3 cellular contexts compared by ENCODE assay signal in genomic region chr17:76304226-76305134, GRCh38.
A peak's percentile ranks its signal among the peaks of the same experiment; 100 is the strongest.
TF ChIP-seq lines count a peak whose summit lies in the region.

No MANE protein-coding gene starts in this region.

TF ChIP-seq in SK-N-SH, 30 proteins besides CTCF, POLR2A, EP300 and RAD21:
- TF ChIP-seq ELF1 (IDR thresholded peaks at IDR 0.05) (no peak), FOSL2 (IDR thresholded peaks at IDR 0.05; ENCODE audit: borderline replicate concordance, low read depth) (no peak), MEF2A (IDR thresholded peaks at IDR 0.05; ENCODE audit: borderline replicate concordance, low read depth) (no peak), SMC3 (IDR thresholded peaks at IDR 0.05; ENCODE audit: low read depth, low read length) (no peak), RFX5 (IDR thresholded peaks at IDR 0.05; ENCODE audit: low read length) (no peak), FOXM1 (IDR thresholded peaks at IDR 0.05; ENCODE audit: low read depth) (no peak)
- TF ChIP-seq, protein P1, sequence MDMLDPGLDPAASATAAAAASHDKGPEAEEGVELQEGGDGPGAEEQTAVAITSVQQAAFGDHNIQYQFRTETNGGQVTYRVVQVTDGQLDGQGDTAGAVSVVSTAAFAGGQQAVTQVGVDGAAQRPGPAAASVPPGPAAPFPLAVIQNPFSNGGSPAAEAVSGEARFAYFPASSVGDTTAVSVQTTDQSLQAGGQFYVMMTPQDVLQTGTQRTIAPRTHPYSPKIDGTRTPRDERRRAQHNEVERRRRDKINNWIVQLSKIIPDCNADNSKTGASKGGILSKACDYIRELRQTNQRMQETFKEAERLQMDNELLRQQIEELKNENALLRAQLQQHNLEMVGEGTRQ (IDR thresholded peaks at IDR 0.05; ENCODE audit: borderline replicate concordance, low read depth, low read length) = no peak
- TF ChIP-seq, protein P2, sequence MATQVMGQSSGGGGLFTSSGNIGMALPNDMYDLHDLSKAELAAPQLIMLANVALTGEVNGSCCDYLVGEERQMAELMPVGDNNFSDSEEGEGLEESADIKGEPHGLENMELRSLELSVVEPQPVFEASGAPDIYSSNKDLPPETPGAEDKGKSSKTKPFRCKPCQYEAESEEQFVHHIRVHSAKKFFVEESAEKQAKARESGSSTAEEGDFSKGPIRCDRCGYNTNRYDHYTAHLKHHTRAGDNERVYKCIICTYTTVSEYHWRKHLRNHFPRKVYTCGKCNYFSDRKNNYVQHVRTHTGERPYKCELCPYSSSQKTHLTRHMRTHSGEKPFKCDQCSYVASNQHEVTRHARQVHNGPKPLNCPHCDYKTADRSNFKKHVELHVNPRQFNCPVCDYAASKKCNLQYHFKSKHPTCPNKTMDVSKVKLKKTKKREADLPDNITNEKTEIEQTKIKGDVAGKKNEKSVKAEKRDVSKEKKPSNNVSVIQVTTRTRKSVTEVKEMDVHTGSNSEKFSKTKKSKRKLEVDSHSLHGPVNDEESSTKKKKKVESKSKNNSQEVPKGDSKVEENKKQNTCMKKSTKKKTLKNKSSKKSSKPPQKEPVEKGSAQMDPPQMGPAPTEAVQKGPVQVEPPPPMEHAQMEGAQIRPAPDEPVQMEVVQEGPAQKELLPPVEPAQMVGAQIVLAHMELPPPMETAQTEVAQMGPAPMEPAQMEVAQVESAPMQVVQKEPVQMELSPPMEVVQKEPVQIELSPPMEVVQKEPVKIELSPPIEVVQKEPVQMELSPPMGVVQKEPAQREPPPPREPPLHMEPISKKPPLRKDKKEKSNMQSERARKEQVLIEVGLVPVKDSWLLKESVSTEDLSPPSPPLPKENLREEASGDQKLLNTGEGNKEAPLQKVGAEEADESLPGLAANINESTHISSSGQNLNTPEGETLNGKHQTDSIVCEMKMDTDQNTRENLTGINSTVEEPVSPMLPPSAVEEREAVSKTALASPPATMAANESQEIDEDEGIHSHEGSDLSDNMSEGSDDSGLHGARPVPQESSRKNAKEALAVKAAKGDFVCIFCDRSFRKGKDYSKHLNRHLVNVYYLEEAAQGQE (IDR thresholded peaks at IDR 0.05; ENCODE audit: low read depth, low read length) = no peak

TF ChIP-seq in SK-N-SH treated with all-trans-retinoic acid at 6 μM for 48 hours, 23 proteins besides CTCF, POLR2A, EP300 and RAD21 (continues in another document):
- TF ChIP-seq, protein P3, sequence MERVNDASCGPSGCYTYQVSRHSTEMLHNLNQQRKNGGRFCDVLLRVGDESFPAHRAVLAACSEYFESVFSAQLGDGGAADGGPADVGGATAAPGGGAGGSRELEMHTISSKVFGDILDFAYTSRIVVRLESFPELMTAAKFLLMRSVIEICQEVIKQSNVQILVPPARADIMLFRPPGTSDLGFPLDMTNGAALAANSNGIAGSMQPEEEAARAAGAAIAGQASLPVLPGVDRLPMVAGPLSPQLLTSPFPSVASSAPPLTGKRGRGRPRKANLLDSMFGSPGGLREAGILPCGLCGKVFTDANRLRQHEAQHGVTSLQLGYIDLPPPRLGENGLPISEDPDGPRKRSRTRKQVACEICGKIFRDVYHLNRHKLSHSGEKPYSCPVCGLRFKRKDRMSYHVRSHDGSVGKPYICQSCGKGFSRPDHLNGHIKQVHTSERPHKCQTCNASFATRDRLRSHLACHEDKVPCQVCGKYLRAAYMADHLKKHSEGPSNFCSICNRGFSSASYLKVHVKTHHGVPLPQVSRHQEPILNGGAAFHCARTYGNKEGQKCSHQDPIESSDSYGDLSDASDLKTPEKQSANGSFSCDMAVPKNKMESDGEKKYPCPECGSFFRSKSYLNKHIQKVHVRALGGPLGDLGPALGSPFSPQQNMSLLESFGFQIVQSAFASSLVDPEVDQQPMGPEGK (CRISPR knock-in tag; IDR thresholded peaks at IDR 0.05; ENCODE audit: borderline replicate concordance) = no peak
- TF ChIP-seq CSDC2 (CRISPR knock-in tag; IDR thresholded peaks at IDR 0.05) = no peak
- TF ChIP-seq TSHZ2 (CRISPR knock-in tag; IDR thresholded peaks at IDR 0.05) = no peak
- TF ChIP-seq GLIS3 (CRISPR knock-in tag; IDR thresholded peaks at IDR 0.05) = no peak
- TF ChIP-seq OSR1 (CRISPR knock-in tag; IDR thresholded peaks at IDR 0.05) = no peak
- TF ChIP-seq ZNF8 (CRISPR knock-in tag; IDR thresholded peaks at IDR 0.05) = no peak
- TF ChIP-seq ARNTL (CRISPR knock-in tag; IDR thresholded peaks at IDR 0.05; ENCODE audit: borderline replicate concordance, low read depth) = no peak
- TF ChIP-seq TCF4 (CRISPR knock-in tag; IDR thresholded peaks at IDR 0.05; ENCODE audit: borderline replicate concordance) = no peak
- TF ChIP-seq, protein P4, sequence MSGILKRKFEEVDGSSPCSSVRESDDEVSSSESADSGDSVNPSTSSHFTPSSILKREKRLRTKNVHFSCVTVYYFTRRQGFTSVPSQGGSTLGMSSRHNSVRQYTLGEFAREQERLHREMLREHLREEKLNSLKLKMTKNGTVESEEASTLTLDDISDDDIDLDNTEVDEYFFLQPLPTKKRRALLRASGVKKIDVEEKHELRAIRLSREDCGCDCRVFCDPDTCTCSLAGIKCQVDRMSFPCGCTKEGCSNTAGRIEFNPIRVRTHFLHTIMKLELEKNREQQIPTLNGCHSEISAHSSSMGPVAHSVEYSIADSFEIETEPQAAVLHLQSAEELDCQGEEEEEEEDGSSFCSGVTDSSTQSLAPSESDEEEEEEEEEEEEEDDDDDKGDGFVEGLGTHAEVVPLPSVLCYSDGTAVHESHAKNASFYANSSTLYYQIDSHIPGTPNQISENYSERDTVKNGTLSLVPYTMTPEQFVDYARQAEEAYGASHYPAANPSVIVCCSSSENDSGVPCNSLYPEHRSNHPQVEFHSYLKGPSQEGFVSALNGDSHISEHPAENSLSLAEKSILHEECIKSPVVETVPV (CRISPR knock-in tag; IDR thresholded peaks at IDR 0.05) = no peak
- no peak for TF ChIP-seq TOX (CRISPR knock-in tag; IDR thresholded peaks at IDR 0.05; ENCODE audit: borderline replicate concordance)
- no peak for TF ChIP-seq ZNF565 (CRISPR knock-in tag; conservative IDR thresholded peaks at IDR 0.05; ENCODE audit: low read depth)
- TF ChIP-seq ZNF70 (CRISPR knock-in tag; IDR thresholded peaks at IDR 0.05) = no peak
- TF ChIP-seq ZFP30 (CRISPR knock-in tag; IDR thresholded peaks at IDR 0.05) = no peak
- no peak for TF ChIP-seq ZC3H10 (CRISPR knock-in tag; IDR thresholded peaks at IDR 0.05)
- TF ChIP-seq SNAI2 (CRISPR knock-in tag; IDR thresholded peaks at IDR 0.05) = no peak
- TF ChIP-seq ZFP3 (CRISPR knock-in tag; IDR thresholded peaks at IDR 0.05) = no peak

TF ChIP-seq in GM12878, 131 proteins besides CTCF, POLR2A, EP300 and RAD21:
- TF ChIP-seq, protein P5, sequence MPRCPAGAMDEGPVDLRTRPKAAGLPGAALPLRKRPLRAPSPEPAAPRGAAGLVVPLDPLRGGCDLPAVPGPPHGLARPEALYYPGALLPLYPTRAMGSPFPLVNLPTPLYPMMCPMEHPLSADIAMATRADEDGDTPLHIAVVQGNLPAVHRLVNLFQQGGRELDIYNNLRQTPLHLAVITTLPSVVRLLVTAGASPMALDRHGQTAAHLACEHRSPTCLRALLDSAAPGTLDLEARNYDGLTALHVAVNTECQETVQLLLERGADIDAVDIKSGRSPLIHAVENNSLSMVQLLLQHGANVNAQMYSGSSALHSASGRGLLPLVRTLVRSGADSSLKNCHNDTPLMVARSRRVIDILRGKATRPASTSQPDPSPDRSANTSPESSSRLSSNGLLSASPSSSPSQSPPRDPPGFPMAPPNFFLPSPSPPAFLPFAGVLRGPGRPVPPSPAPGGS (IDR thresholded peaks at IDR 0.05; ENCODE audit: borderline replicate concordance, insufficient read depth, low read depth, low read length, poor library complexity, severe bottlenecking) = peak; percentile 89
- no peak for TF ChIP-seq HDGF (IDR thresholded peaks at IDR 0.05)
- TF ChIP-seq ZSCAN29 (IDR thresholded peaks at IDR 0.05) = no peak
- peak; percentile 41 for TF ChIP-seq PBX3 (IDR thresholded peaks at IDR 0.05; ENCODE audit: insufficient replicate concordance, low read depth, low read length)
